In the genomic region with DNA sequence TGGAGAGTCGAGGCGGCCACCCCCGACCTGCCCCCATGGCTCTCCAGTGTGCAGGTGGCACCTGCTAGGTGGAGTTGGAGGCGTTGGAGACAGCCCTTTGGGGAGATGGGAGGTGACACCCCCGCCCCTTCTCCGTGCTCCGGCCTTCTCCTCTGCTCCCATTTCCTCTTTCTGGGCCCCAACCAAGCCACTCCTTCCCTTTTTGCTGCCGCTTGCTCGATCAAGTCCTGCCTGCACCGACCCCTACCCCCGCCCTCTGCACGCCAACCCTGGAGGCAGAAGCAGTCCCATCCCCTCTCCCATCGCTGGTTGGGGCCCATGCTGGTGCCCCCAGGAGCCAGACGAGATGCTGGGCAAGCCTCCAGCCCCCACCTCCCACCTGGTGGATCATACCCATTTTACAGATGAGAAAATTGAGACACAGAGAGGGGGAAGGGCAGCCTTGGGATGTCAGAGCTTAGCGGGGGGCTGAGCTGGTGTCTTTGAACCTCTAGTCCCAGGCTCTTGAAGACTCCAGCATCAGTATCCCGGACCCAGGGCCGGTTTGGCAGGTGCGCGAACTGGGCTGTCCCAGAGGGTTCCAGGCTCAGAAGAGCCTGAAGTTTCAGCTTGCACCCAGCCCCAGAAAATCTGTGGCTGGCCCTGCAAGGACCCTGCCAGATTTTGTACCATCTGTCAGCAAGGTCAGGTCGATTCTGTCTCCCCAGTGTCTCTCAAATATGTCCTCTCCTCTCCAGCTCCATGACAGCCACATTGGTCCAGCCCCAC, we compare ENCODE assay signal across 1 cellular context.
TF ChIP-seq lines count a peak whose summit lies in the region.

No MANE protein-coding gene starts in this region.

TF ChIP-seq in HepG2, 621 proteins besides CTCF, POLR2A, EP300 and RAD21:
- TF ChIP-seq MTF1 (CRISPR knock-in tag; IDR thresholded peaks at IDR 0.05) (no peak), KDM3A (CRISPR knock-in tag; IDR thresholded peaks at IDR 0.05; ENCODE audit: low read depth) (no peak), CHD4 (IDR thresholded peaks at IDR 0.05; ENCODE audit: borderline replicate concordance, low read length) (peak; percentile 51; the same call in 1 of the 2 replicates), ZNF629 (CRISPR knock-in tag; conservative IDR thresholded peaks at IDR 0.05) (peak; percentile 69), ZFX (CRISPR knock-in tag; IDR thresholded peaks at IDR 0.05; ENCODE audit: low read depth) (no peak)
